1 cellular context compared by ENCODE assay signal in genomic region chr7:76513817-76514799, GRCh38.
TF ChIP-seq lines count a peak whose summit lies in the region.

No MANE protein-coding gene starts in this region.

TF ChIP-seq in GM23338, 12 proteins besides CTCF, POLR2A, EP300 and RAD21 (continued from another document):
- TF ChIP-seq, protein P1, sequence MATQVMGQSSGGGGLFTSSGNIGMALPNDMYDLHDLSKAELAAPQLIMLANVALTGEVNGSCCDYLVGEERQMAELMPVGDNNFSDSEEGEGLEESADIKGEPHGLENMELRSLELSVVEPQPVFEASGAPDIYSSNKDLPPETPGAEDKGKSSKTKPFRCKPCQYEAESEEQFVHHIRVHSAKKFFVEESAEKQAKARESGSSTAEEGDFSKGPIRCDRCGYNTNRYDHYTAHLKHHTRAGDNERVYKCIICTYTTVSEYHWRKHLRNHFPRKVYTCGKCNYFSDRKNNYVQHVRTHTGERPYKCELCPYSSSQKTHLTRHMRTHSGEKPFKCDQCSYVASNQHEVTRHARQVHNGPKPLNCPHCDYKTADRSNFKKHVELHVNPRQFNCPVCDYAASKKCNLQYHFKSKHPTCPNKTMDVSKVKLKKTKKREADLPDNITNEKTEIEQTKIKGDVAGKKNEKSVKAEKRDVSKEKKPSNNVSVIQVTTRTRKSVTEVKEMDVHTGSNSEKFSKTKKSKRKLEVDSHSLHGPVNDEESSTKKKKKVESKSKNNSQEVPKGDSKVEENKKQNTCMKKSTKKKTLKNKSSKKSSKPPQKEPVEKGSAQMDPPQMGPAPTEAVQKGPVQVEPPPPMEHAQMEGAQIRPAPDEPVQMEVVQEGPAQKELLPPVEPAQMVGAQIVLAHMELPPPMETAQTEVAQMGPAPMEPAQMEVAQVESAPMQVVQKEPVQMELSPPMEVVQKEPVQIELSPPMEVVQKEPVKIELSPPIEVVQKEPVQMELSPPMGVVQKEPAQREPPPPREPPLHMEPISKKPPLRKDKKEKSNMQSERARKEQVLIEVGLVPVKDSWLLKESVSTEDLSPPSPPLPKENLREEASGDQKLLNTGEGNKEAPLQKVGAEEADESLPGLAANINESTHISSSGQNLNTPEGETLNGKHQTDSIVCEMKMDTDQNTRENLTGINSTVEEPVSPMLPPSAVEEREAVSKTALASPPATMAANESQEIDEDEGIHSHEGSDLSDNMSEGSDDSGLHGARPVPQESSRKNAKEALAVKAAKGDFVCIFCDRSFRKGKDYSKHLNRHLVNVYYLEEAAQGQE (IDR thresholded peaks at IDR 0.05; ENCODE audit: unreplicated experiment) = no peak
- TF ChIP-seq EZH2 (IDR thresholded peaks at IDR 0.05; ENCODE audit: low read depth, unreplicated experiment) = no peak
- TF ChIP-seq ZNF331 (CRISPR knock-in tag; IDR thresholded peaks at IDR 0.05; ENCODE audit: low read depth) = no peak
- TF ChIP-seq EZH2phosphoT487 (IDR thresholded peaks at IDR 0.05; ENCODE audit: unreplicated experiment) = no peak
- no peak for TF ChIP-seq JUNB (IDR thresholded peaks at IDR 0.05; ENCODE audit: unreplicated experiment)
- TF ChIP-seq, protein P2, sequence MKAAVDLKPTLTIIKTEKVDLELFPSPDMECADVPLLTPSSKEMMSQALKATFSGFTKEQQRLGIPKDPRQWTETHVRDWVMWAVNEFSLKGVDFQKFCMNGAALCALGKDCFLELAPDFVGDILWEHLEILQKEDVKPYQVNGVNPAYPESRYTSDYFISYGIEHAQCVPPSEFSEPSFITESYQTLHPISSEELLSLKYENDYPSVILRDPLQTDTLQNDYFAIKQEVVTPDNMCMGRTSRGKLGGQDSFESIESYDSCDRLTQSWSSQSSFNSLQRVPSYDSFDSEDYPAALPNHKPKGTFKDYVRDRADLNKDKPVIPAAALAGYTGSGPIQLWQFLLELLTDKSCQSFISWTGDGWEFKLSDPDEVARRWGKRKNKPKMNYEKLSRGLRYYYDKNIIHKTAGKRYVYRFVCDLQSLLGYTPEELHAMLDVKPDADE (IDR thresholded peaks at IDR 0.05) = no peak
- no peak for TF ChIP-seq NANOG (IDR thresholded peaks at IDR 0.05; ENCODE audit: borderline replicate concordance)
- no peak for TF ChIP-seq POLR2AphosphoS5 (IDR thresholded peaks at IDR 0.05; ENCODE audit: low read depth)
- TF ChIP-seq ZNF114 (CRISPR knock-in tag; IDR thresholded peaks at IDR 0.05) = no peak
- TF ChIP-seq STAT1 (IDR thresholded peaks at IDR 0.05; ENCODE audit: unreplicated experiment) = no peak
